ENCODE assay signal across 8 cellular contexts in the genomic region with DNA sequence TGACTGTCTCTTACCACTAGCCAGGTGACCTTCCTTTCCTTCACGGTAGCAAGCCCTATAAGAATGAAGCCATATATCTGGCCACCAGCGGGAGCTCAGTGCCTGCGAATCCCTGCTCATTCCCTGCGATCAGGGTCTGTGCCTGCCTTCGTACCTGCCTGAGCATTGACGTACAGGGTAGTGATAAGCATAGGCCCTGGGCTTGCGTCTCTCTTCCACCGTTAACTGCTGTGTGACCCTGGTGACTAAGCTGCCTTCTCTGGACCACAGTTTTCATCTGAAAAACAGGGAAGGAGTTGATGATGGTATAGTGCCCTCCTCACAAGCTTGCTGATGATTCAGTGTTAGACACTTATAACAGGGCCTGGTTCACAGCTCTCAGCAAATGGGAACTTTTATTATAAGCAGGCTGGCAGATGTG. TPM values are rescaled to one million over a fixed set of nuclear protein-coding genes. Genes with fewer than 3 reads are reported as not detected.
DNase-seq lines count a peak whose midpoint lies in the region; ATAC-seq and TF ChIP-seq lines count a peak whose summit lies in the region.

No MANE protein-coding gene starts in this region.

- H3K4me3 Mint-ChIP-seq in CD4-positive, alpha-beta memory T cell, result peak overlapping the region; percentile 95 to 99 (median 97)
- peak overlapping the region; percentile 97 for H3K4me3 Mint-ChIP-seq in activated naive CD8-positive, alpha-beta T cell treated with anti-CD3 and anti-CD28 coated beads for 36 hours

- no peak for TF ChIP-seq POLR2A in NB4 (IDR thresholded peaks at IDR 0.05; ENCODE audit: extremely low read depth, insufficient read length)

- H3K9me3 Mint-ChIP-seq in CD4-positive, alpha-beta memory T cell, result peaks cover 0 to 2% (median 0%) of the 10 kb centered on the region in 8 donors
- H3K9me3 Mint-ChIP-seq in activated naive CD8-positive, alpha-beta T cell treated with anti-CD3 and anti-CD28 coated beads for 36 hours, result no peaks in the 10 kb centered on the region

- CTCF ChIA-PET in CD4-positive, alpha-beta memory T cell (lab: Charles Lee; ENCODE audit: partially characterized antibody), result interaction anchor here (0.7 to 10.6 kb wide), 10 partner anchors 9 to 213 kb away, joined by 3 to 219 read pairs (median 4); a partner anchor contains a TSS

- no peaks in the 10 kb centered on the region for H3K27me3 Mint-ChIP-seq in CD4-positive, alpha-beta memory T cell
- no peaks in the 10 kb centered on the region for H3K27me3 Mint-ChIP-seq in activated naive CD8-positive, alpha-beta T cell treated with anti-CD3 and anti-CD28 coated beads for 36 hours

- no peaks in the 10 kb centered on the region for H3K9me3 ChIP-seq in CD4-positive, alpha-beta memory T cell (ENCODE audit: control insufficient read depth in 1 of 2, low read length in 2 of 2)
- no peaks in the 10 kb centered on the region for H3K9me3 ChIP-seq in mucosa of rectum (ENCODE audit: control insufficient read depth in 2 of 2, low read length in 2 of 2)

- peaks cover 47 to 83% of the 10 kb centered on the region in 2 donors for H3K36me3 Mint-ChIP-seq in CD4-positive, alpha-beta memory T cell
- H3K36me3 Mint-ChIP-seq in activated naive CD8-positive, alpha-beta T cell treated with anti-CD3 and anti-CD28 coated beads for 36 hours, result peaks cover 72% of the 10 kb centered on the region

- H3K4me1 Mint-ChIP-seq in CD4-positive, alpha-beta memory T cell, result peaks cover 18 to 61% (median 36%) of the 10 kb centered on the region in 4 donors
- peaks cover 41% of the 10 kb centered on the region for H3K4me1 Mint-ChIP-seq in activated naive CD8-positive, alpha-beta T cell treated with anti-CD3 and anti-CD28 coated beads for 36 hours

- intact Hi-C loops in CD4-positive, alpha-beta memory T cell (cut with micrococcal nuclease), result loop anchor here (2.0 to 5.0 kb wide), 4 partner anchors 24 to 1514 kb away; a partner anchor contains a TSS

- peak in 4 of 5 donors; percentile 45 to 86 (median 53) for DNase-seq in CD4-positive, alpha-beta memory T cell
- DNase-seq in NB4 (ENCODE audit: low read depth) (peak; percentile 80), NCI-H1092 treated with DMSO at 0.1 percent for 48 hours (lab: John Stamatoyannopoulos, UW) (no peak)
- peak; percentile 55 for DNase-seq in activated naive CD8-positive, alpha-beta T cell treated with anti-CD3 and anti-CD28 coated beads for 36 hours

- POLR2A ChIA-PET in CD4-positive, alpha-beta memory T cell (lab: Charles Lee; ENCODE audit: partially characterized antibody), result interaction anchor here (0.7 to 10.8 kb wide), 18 partner anchors 8 to 1318 kb away, joined by 3 to 229 read pairs (median 9); a partner anchor contains a TSS

- no peaks in the 10 kb centered on the region for H3K27me3 ChIP-seq in CD4-positive, alpha-beta memory T cell (ENCODE audit: insufficient read depth, low read length)
- no peaks in the 10 kb centered on the region for H3K27me3 ChIP-seq in mucosa of rectum (ENCODE audit: control insufficient read depth in 2 of 2, insufficient read depth in 2 of 2, low read length in 2 of 2)

- no peak for TF ChIP-seq CTCF in NB4 (IDR thresholded peaks at IDR 0.05; ENCODE audit: low read depth, low read length)

- ATAC-seq in HG02870 (IDR thresholded peaks at IDR 0.05; ENCODE audit: unreplicated experiment), result no peak
- ATAC-seq in HG02588 (IDR thresholded peaks at IDR 0.05; ENCODE audit: unreplicated experiment), result no peak
- ATAC-seq in GM19452 (IDR thresholded peaks at IDR 0.05; ENCODE audit: unreplicated experiment), result no peak

- peaks cover 44% of the 10 kb centered on the region for H3K4me1 ChIP-seq in CD4-positive, alpha-beta memory T cell (ENCODE audit: insufficient read depth, low read length)
- peaks cover 65 to 67% of the 10 kb centered on the region in 2 donors for H3K4me1 ChIP-seq in mucosa of rectum (ENCODE audit: control insufficient read depth in 2 of 2, insufficient read depth in 2 of 2, low read length in 2 of 2)

- H3K4me3 ChIP-seq in CD4-positive, alpha-beta memory T cell (ENCODE audit: low read length in 2 of 2), result peak overlapping the region; percentile 85 to 96
- peak overlapping the region; percentile 90 for H3K4me3 ChIP-seq in NB4 (ENCODE audit: low read depth, low read length)
- H3K4me3 ChIP-seq in mucosa of rectum (ENCODE audit: low read length in 2 of 2), result peak overlapping the region; percentile 89 to 97

- peak overlapping the region; percentile 97 to 100 (median 99) for H3K27ac Mint-ChIP-seq in CD4-positive, alpha-beta memory T cell
- H3K27ac Mint-ChIP-seq in activated naive CD8-positive, alpha-beta T cell treated with anti-CD3 and anti-CD28 coated beads for 36 hours, result peak overlapping the region; percentile 99

- peaks cover 61% of the 10 kb centered on the region for H3K36me3 ChIP-seq in CD4-positive, alpha-beta memory T cell (ENCODE audit: insufficient read depth, low read length)
- peaks cover 53 to 56% of the 10 kb centered on the region in 2 donors for H3K36me3 ChIP-seq in mucosa of rectum (ENCODE audit: control insufficient read depth in 2 of 2, insufficient read depth in 2 of 2, low read length in 2 of 2)

- H3K27ac ChIP-seq in CD4-positive, alpha-beta memory T cell (ENCODE audit: low read depth, low read length), result peak overlapping the region; percentile 96
- peak overlapping the region; percentile 96 to 98 for H3K27ac ChIP-seq in mucosa of rectum (ENCODE audit: low read depth in 2 of 2, low read length in 2 of 2)

- H3K9ac ChIP-seq in mucosa of rectum (ENCODE audit: low read depth in 1 of 2, low read length in 2 of 2), result peak overlapping the region; percentile 86 to 99

RNA-seq across cellular contexts. Expression of a gene that starts 4.1 kb away (rescaled TPM):
- total RNA-seq in CD4-positive, alpha-beta memory T cell, result 10 to 100 TPM; 54.6 to 60.7 TPM
- 10 to 100 TPM; 10.6 to 19.9 TPM for polyA plus RNA-seq in CD4-positive, alpha-beta memory T cell
- 10 to 100 TPM; 29.2 to 29.4 TPM for total RNA-seq in activated naive CD8-positive, alpha-beta T cell treated with anti-CD3 and anti-CD28 coated beads for 36 hours

RNA-seq across cellular contexts. Expression of a gene that starts 36.1 kb away (rescaled TPM):
- total RNA-seq in CD4-positive, alpha-beta memory T cell, result 10 to 100 TPM; 97.9 to 98.2 TPM
- polyA plus RNA-seq in CD4-positive, alpha-beta memory T cell, result 100 to 1,000 TPM; 132 to 221 TPM
- 10 to 100 TPM; 78.3 to 83.3 TPM for total RNA-seq in activated naive CD8-positive, alpha-beta T cell treated with anti-CD3 and anti-CD28 coated beads for 36 hours
